1 cellular context compared by ENCODE assay signal in the genomic region with DNA sequence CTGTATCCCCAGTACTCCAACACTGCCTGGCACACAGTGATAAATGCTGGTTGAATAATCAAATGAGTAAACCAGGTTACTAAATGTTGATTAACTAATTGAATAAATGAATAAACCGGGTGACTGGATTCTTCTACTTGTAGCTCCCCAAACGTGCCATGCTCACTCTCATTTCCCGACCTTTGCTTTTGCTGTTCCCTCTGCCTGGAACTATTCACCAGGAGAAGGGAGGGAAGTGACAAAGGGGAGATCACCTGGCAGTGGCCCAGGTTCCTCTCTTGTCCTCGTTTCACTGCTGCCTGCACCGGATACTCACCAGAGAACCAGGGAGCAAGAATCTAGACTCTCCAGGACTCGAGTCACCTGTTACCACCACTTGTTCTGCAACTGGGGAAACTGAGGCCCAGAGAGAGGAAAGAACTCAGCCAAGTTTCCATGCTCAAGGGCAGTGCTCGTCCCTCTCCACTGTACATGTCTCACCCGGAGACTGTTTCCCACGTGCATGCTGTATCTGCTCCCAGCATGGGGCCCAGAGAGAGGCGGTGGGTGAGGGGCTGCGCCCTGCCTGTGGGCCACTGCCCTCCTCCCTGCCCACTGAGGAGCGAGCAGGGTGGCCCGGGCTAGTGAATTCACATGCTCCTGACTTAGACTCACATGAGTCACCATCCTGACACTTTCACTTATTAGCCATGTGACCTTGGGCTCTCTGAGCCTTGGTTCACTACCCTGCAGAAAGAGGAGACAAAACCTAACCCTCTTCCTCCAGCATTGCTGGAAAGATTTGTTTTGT.
TF ChIP-seq lines count a peak whose summit lies in the region.

No MANE protein-coding gene starts in this region.

TF ChIP-seq in endothelial cell of umbilical vein, 7 proteins besides CTCF, POLR2A, EP300 and RAD21:
- TF ChIP-seq GATA2 (IDR thresholded peaks at IDR 0.05; ENCODE audit: insufficient read depth, insufficient read length, low read depth, low read length) (no peak), FOS (IDR thresholded peaks at IDR 0.05; ENCODE audit: borderline replicate concordance, insufficient read depth, low read length) (peak; percentile 25), EZH2 (IDR thresholded peaks at IDR 0.05; ENCODE audit: borderline replicate concordance, low read depth, low read length, severe bottlenecking) (no peak), POLR2AphosphoS5 (IDR thresholded peaks at IDR 0.05; ENCODE audit: insufficient read depth, low read depth, low read length) (no peak), MAX (IDR thresholded peaks at IDR 0.05; ENCODE audit: insufficient read depth, insufficient read length) (no peak), JUN (IDR thresholded peaks at IDR 0.05; ENCODE audit: borderline replicate concordance, insufficient read depth, insufficient read length, low read depth) (peak; percentile 20), MYC (IDR thresholded peaks at IDR 0.05; ENCODE audit: low read depth, low read length) (no peak)
